In genomic region chr1:109624215-109625010, GRCh38 we compare ENCODE assay signal across 8 cellular contexts. TPM values are rescaled to one million over a fixed set of nuclear protein-coding genes. Genes with fewer than 3 reads are reported as not detected.
DNase-seq lines count a peak whose midpoint lies in the region; ATAC-seq and TF ChIP-seq lines count a peak whose summit lies in the region.

No MANE protein-coding gene starts in this region.

- intact Hi-C loops in CD8-positive, alpha-beta T cell (cut with DNase I, micrococcal nuclease) = loop anchor here (5.0 kb wide), 4 partner anchors 63 to 197 kb away; partner anchors contain the start of genes CYB561D1 (in 1 of the 2), GSTM1 (in 1 of the 2) and PSMA5 (in 1 of the 2)

- peak overlapping the region; percentile 74 for H3K27ac Mint-ChIP-seq in CD8-positive, alpha-beta T cell
- peak overlapping the region; percentile 69 for H3K27ac Mint-ChIP-seq in T-helper 2 cell treated with Interferon-gamma antibody and Interleukin-4, amounts not matched to agents 5 μg/mL and 100 μg/mL, for 36 hours

- peaks cover 47% of the 10 kb centered on the region for H3K36me3 Mint-ChIP-seq in CD8-positive, alpha-beta T cell
- H3K36me3 Mint-ChIP-seq in T-helper 2 cell treated with Interferon-gamma antibody and Interleukin-4, amounts not matched to agents 5 μg/mL and 100 μg/mL, for 36 hours (ENCODE audit: low read depth) = peaks cover 26% of the 10 kb centered on the region

- H3K9me3 Mint-ChIP-seq in CD8-positive, alpha-beta T cell = no peaks in the 10 kb centered on the region
- no peaks in the 10 kb centered on the region for H3K9me3 Mint-ChIP-seq in T-helper 2 cell treated with Interferon-gamma antibody and Interleukin-4, amounts not matched to agents 5 μg/mL and 100 μg/mL, for 36 hours

- ATAC-seq in CD8-positive, alpha-beta T cell = no peak
- ATAC-seq in GM21825 (IDR thresholded peaks at IDR 0.05; ENCODE audit: unreplicated experiment) = peak; percentile 36
- no peak for ATAC-seq in lung (ENCODE audit: insufficient read depth, low FRiP score)
- no peak for ATAC-seq in GM19467 (IDR thresholded peaks at IDR 0.05; ENCODE audit: unreplicated experiment)
- no peak for ATAC-seq in GM18498 (IDR thresholded peaks at IDR 0.05; ENCODE audit: unreplicated experiment)

- H3K27me3 ChIP-seq in CD8-positive, alpha-beta T cell (ENCODE audit: insufficient read depth, low read length) = no peaks in the 10 kb centered on the region
- no peaks in the 10 kb centered on the region for H3K27me3 ChIP-seq in lung (ENCODE audit: control insufficient read depth, insufficient read depth)

- H3K27me3 Mint-ChIP-seq in CD8-positive, alpha-beta T cell (ENCODE audit: low read depth) = no peaks in the 10 kb centered on the region
- no peaks in the 10 kb centered on the region for H3K27me3 Mint-ChIP-seq in T-helper 2 cell treated with Interferon-gamma antibody and Interleukin-4, amounts not matched to agents 5 μg/mL and 100 μg/mL, for 36 hours (ENCODE audit: low read depth)

- H3K4me3 Mint-ChIP-seq in CD8-positive, alpha-beta T cell = peak overlapping the region; percentile 63
- H3K4me3 Mint-ChIP-seq in T-helper 2 cell treated with Interferon-gamma antibody and Interleukin-4, amounts not matched to agents 5 μg/mL and 100 μg/mL, for 36 hours = peak overlapping the region; percentile 90

- H3K27ac ChIP-seq in CD8-positive, alpha-beta T cell (ENCODE audit: low read depth, low read length) = peak overlapping the region; percentile 11
- no peak overlapping the region for H3K27ac ChIP-seq in lung (ENCODE audit: low read depth in 1 of 2, low read length in 1 of 2)

- peak in 1 of 7 experiments; percentile 52 for DNase-seq in CD8-positive, alpha-beta T cell
- DNase-seq in T-helper 2 cell treated with Interferon-gamma antibody and Interleukin-4, amounts not matched to agents 5 μg/mL and 100 μg/mL, for 36 hours (ENCODE audit: low spot score) = no peak
- DNase-seq in lung (ENCODE audit: low spot score) = peak; percentile 25
- DNase-seq in activated gamma-delta T cell treated with Interleukin-2 at 50 U/mL for 16 hours = no peak
- no peak for DNase-seq in globus pallidus (ENCODE audit: low spot score)

- no peaks in the 10 kb centered on the region for H3K9me3 ChIP-seq in CD8-positive, alpha-beta T cell (ENCODE audit: low read length)
- H3K9me3 ChIP-seq in lung (ENCODE audit: control insufficient read depth in 2 of 2, insufficient read depth in 1 of 2, low read length in 1 of 2) = no peaks in the 10 kb centered on the region

- POLR2A ChIA-PET in CD8-positive, alpha-beta T cell (lab: Charles Lee) = interaction anchor here (0.6 to 1.5 kb wide), 4 partner anchors 12 to 141 kb away, joined by 3 to 4 read pairs (median 4); partner anchors contain the start of genes ATXN7L2 and GNAI3

- H3K4me3 ChIP-seq in CD8-positive, alpha-beta T cell (ENCODE audit: low read depth, low read length) = peak overlapping the region; percentile 15
- H3K4me3 ChIP-seq in lung = no peak overlapping the region

- CTCF ChIA-PET in CD8-positive, alpha-beta T cell (lab: Charles Lee) = interaction anchor here (0.7 to 5.8 kb wide), 7 partner anchors 12 to 360 kb away, joined by 3 to 50 read pairs (median 4); partner anchors contain the start of genes AHCYL1 and GNAI3

- 51 to 71% methylated on average over 16 of the region's 16 CpGs for WGBS in lung, 2 donors

- peaks cover 42% of the 10 kb centered on the region for H3K4me1 ChIP-seq in CD8-positive, alpha-beta T cell (ENCODE audit: insufficient read depth, low read length)
- H3K4me1 ChIP-seq in lung (ENCODE audit: control insufficient read depth in 2 of 2, insufficient read depth in 2 of 2, low read length in 2 of 2) = peaks cover 0 to 17% of the 10 kb centered on the region in 2 donors

- H3K36me3 ChIP-seq in CD8-positive, alpha-beta T cell (ENCODE audit: insufficient read depth, low read length) = peaks cover 26% of the 10 kb centered on the region
- H3K36me3 ChIP-seq in lung (ENCODE audit: control insufficient read depth in 2 of 2, insufficient read depth in 2 of 2, low read length in 2 of 2) = peaks cover 0 to 33% of the 10 kb centered on the region in 2 donors

- H3K4me1 Mint-ChIP-seq in CD8-positive, alpha-beta T cell (ENCODE audit: low read depth) = peaks cover 43% of the 10 kb centered on the region
- peaks cover 34% of the 10 kb centered on the region for H3K4me1 Mint-ChIP-seq in T-helper 2 cell treated with Interferon-gamma antibody and Interleukin-4, amounts not matched to agents 5 μg/mL and 100 μg/mL, for 36 hours (ENCODE audit: low read depth)

- no peak for TF ChIP-seq CTCF in CD8-positive, alpha-beta T cell (IDR thresholded peaks at IDR 0.05)
- TF ChIP-seq CTCF in lung (IDR thresholded peaks at IDR 0.05; ENCODE audit: control extremely low read depth, extremely low read depth) = no peak

RNA-seq across cellular contexts. Expression of gene AMPD2, which starts 4.8 kb away (rescaled TPM):
- total RNA-seq in CD8-positive, alpha-beta T cell = 100 to 1,000 TPM; 137 to 140 TPM
- 10 to 100 TPM; 35.8 to 57.4 TPM for total RNA-seq in lung
- polyA plus RNA-seq in lung = 10 to 100 TPM; 16.7 to 53.2 TPM

RNA-seq across cellular contexts. Expression of gene GNAT2, which starts 5.0 kb away (rescaled TPM):
- not detected for total RNA-seq in CD8-positive, alpha-beta T cell
- total RNA-seq in lung = not detected
- under 1 TPM in 1 of 2 donors, not detected in 1; 0.24 TPM for polyA plus RNA-seq in lung

RNA-seq across cellular contexts. Expression of gene GSTM4, which starts 31.5 kb away (rescaled TPM):
- total RNA-seq in CD8-positive, alpha-beta T cell = 10 to 100 TPM in 1 of 2 experiments, 1 to 10 TPM in 1; 9.5 to 10.5 TPM
- 10 to 100 TPM; 18.6 to 19.7 TPM for total RNA-seq in lung
- polyA plus RNA-seq in lung = 10 to 100 TPM in 1 of 2 donors, 1 to 10 TPM in 1; 8.8 to 17.1 TPM

RNA-seq across cellular contexts. Expression of gene GSTM2, which starts 43.4 kb away (rescaled TPM):
- 100 to 1,000 TPM in 1 of 2 experiments, 10 to 100 TPM in 1; 94.0 to 100 TPM for total RNA-seq in CD8-positive, alpha-beta T cell
- 100 to 1,000 TPM in 1 of 2 donors, 10 to 100 TPM in 1; 27.6 to 106 TPM for total RNA-seq in lung
- 10 to 100 TPM in 1 of 2 donors, 1 to 10 TPM in 1; 7.7 to 51.7 TPM for polyA plus RNA-seq in lung
